In genomic region chr16:3655030-3655790, GRCh38 we compare ENCODE assay signal across 1 cellular context.
TF ChIP-seq lines count a peak whose summit lies in the region.

No MANE protein-coding gene starts in this region.

TF ChIP-seq in WTC11, 78 proteins besides CTCF, POLR2A, EP300 and RAD21:
- TF ChIP-seq, protein P1, sequence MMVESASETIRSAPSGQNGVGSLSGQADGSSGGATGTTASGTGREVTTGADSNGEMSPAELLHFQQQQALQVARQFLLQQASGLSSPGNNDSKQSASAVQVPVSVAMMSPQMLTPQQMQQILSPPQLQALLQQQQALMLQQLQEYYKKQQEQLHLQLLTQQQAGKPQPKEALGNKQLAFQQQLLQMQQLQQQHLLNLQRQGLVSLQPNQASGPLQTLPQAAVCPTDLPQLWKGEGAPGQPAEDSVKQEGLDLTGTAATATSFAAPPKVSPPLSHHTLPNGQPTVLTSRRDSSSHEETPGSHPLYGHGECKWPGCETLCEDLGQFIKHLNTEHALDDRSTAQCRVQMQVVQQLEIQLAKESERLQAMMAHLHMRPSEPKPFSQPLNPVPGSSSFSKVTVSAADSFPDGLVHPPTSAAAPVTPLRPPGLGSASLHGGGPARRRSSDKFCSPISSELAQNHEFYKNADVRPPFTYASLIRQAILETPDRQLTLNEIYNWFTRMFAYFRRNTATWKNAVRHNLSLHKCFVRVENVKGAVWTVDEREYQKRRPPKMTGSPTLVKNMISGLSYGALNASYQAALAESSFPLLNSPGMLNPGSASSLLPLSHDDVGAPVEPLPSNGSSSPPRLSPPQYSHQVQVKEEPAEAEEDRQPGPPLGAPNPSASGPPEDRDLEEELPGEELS (CRISPR knock-in tag; IDR thresholded peaks at IDR 0.05), result no peak
- TF ChIP-seq ZNF138 (CRISPR knock-in tag; conservative IDR thresholded peaks at IDR 0.05) (no peak), ZNF425 (CRISPR knock-in tag; conservative IDR thresholded peaks at IDR 0.05) (no peak), FOXP1 (CRISPR knock-in tag; IDR thresholded peaks at IDR 0.05; ENCODE audit: borderline replicate concordance) (no peak), PRRX2 (CRISPR knock-in tag; IDR thresholded peaks at IDR 0.05) (no peak), E2F1 (CRISPR knock-in tag; IDR thresholded peaks at IDR 0.05) (no peak), JAZF1 (CRISPR knock-in tag; IDR thresholded peaks at IDR 0.05) (no peak), CDX4 (CRISPR knock-in tag; IDR thresholded peaks at IDR 0.05; ENCODE audit: borderline replicate concordance) (no peak), SOX15 (CRISPR knock-in tag; IDR thresholded peaks at IDR 0.05) (no peak)
- TF ChIP-seq, protein P2, sequence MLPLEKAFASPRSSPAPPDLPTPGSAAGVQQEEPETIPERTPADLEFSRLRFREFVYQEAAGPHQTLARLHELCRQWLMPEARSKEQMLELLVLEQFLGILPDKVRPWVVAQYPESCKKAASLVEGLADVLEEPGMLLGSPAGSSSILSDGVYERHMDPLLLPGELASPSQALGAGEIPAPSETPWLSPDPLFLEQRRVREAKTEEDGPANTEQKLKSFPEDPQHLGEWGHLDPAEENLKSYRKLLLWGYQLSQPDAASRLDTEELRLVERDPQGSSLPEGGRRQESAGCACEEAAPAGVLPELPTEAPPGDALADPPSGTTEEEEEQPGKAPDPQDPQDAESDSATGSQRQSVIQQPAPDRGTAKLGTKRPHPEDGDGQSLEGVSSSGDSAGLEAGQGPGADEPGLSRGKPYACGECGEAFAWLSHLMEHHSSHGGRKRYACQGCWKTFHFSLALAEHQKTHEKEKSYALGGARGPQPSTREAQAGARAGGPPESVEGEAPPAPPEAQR (CRISPR knock-in tag; IDR thresholded peaks at IDR 0.05), result no peak
- TF ChIP-seq, protein P3, sequence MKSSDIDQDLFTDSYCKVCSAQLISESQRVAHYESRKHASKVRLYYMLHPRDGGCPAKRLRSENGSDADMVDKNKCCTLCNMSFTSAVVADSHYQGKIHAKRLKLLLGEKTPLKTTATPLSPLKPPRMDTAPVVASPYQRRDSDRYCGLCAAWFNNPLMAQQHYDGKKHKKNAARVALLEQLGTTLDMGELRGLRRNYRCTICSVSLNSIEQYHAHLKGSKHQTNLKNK (CRISPR knock-in tag; IDR thresholded peaks at IDR 0.05), result no peak
- TF ChIP-seq, protein P4, sequence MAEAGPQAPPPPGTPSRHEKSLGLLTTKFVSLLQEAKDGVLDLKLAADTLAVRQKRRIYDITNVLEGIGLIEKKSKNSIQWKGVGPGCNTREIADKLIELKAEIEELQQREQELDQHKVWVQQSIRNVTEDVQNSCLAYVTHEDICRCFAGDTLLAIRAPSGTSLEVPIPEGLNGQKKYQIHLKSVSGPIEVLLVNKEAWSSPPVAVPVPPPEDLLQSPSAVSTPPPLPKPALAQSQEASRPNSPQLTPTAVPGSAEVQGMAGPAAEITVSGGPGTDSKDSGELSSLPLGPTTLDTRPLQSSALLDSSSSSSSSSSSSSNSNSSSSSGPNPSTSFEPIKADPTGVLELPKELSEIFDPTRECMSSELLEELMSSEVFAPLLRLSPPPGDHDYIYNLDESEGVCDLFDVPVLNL (CRISPR knock-in tag; IDR thresholded peaks at IDR 0.05; ENCODE audit: borderline replicate concordance, low read depth), result no peak
